In genomic region chr16:57464523-57464922, GRCh38 we compare ENCODE assay signal across 24 cellular contexts. TPM values are rescaled to one million over a fixed set of nuclear protein-coding genes. Genes with fewer than 3 reads are reported as not detected.
DNase-seq lines count a peak whose midpoint lies in the region; ATAC-seq and TF ChIP-seq lines count a peak whose summit lies in the region.
"Had no signal": no experiment of that assay in that cellular context is flagged by ENCODE, and none has a peak within 500 bp of the region (broad histone marks: within the 10 kb centered on the region; RNA-seq: fewer than 3 reads in every experiment).

No MANE protein-coding gene starts in this region.

- H3K4me3 ChIP-seq in left lung: no peak overlapping the region
- no peak overlapping the region for H3K4me3 ChIP-seq in osteoblast (ENCODE audit: insufficient read depth, low read length)
- H3K4me3 ChIP-seq: breast epithelium, uterus had no signal

- H3K27ac Mint-ChIP-seq in activated naive CD4-positive, alpha-beta T cell treated with anti-CD3 and anti-CD28 coated beads, Interleukin-2, amount 50 U/mL, for 24 hours: peak overlapping the region; percentile 47
- peak overlapping the region in 1 of 2 donors; percentile 72 for H3K27ac Mint-ChIP-seq in activated naive CD4-positive, alpha-beta T cell treated with anti-CD3 and anti-CD28 coated beads, Interleukin-2, amount 50 U/mL, for 72 hours
- H3K27ac Mint-ChIP-seq in WTC11 (no peak overlapping the region), type B pancreatic cell (no peak overlapping the region)
- H3K27ac Mint-ChIP-seq: dendritic cell treated with granulocyte-macrophage colony-stimulating factor and Interleukin-4, amounts not matched to agents 40 ng/mL and 50 ng/mL, for 4 days had no signal

- H3K79me2 ChIP-seq in osteoblast (ENCODE audit: insufficient read depth, low read length): peaks cover 41% of the 10 kb centered on the region

- H3K4me2 ChIP-seq in osteoblast (ENCODE audit: insufficient read depth, low read length): no peak overlapping the region

- H3K27me3 ChIP-seq in left lung: no peaks in the 10 kb centered on the region
- H3K27me3 ChIP-seq in osteoblast (ENCODE audit: insufficient read depth, low read length): no peaks in the 10 kb centered on the region
- H3K27me3 ChIP-seq: breast epithelium, uterus had no signal

- H3K4me3 Mint-ChIP-seq in activated naive CD4-positive, alpha-beta T cell treated with anti-CD3 and anti-CD28 coated beads, Interleukin-2, amount 50 U/mL, for 24 hours: peak overlapping the region; percentile 99
- H3K4me3 Mint-ChIP-seq in WTC11: peak overlapping the region; percentile 100; the same call in 1 of the 2 replicates
- H3K4me3 Mint-ChIP-seq in type B pancreatic cell: peak overlapping the region; percentile 100
- H3K4me3 Mint-ChIP-seq: dendritic cell treated with granulocyte-macrophage colony-stimulating factor and Interleukin-4, amounts not matched to agents 40 ng/mL and 50 ng/mL, for 4 days had no signal

- H3K4me1 ChIP-seq in left lung (peaks cover 11 to 31% of the 10 kb centered on the region in 2 donors), osteoblast (ENCODE audit: insufficient read depth, low read length) (peaks cover 12% of the 10 kb centered on the region)

- peaks cover 0 to 68% of the 10 kb centered on the region in 2 donors for H3K36me3 ChIP-seq in left lung
- H3K36me3 ChIP-seq in osteoblast (ENCODE audit: insufficient read depth, low read length): peaks cover 63% of the 10 kb centered on the region
- H3K36me3 ChIP-seq: uterus had no signal

- H3K36me3 Mint-ChIP-seq in activated naive CD4-positive, alpha-beta T cell treated with anti-CD3 and anti-CD28 coated beads, Interleukin-2, amount 50 U/mL, for 24 hours: peaks cover 12% of the 10 kb centered on the region
- peaks cover 11 to 26% of the 10 kb centered on the region in 2 donors for H3K36me3 Mint-ChIP-seq in activated naive CD4-positive, alpha-beta T cell treated with anti-CD3 and anti-CD28 coated beads, Interleukin-2, amount 50 U/mL, for 72 hours
- peaks cover 62% of the 10 kb centered on the region for H3K36me3 Mint-ChIP-seq in WTC11
- H3K36me3 Mint-ChIP-seq in type B pancreatic cell: peaks cover 38% of the 10 kb centered on the region

- H2AFZ ChIP-seq in osteoblast (ENCODE audit: low read length): no peak overlapping the region

- H4K20me1 ChIP-seq in osteoblast (ENCODE audit: insufficient read depth, low read length): peaks cover 29% of the 10 kb centered on the region

- H3K27ac ChIP-seq in left lung (no peak overlapping the region), osteoblast (ENCODE audit: low read depth, low read length) (no peak overlapping the region)
- H3K27ac ChIP-seq: breast epithelium, C4-2B, uterus had no signal

- POLR2A ChIA-PET in WTC11 (lab: Charles Lee): interaction anchor here (0.5 kb wide), 1 partner anchor 19 kb away, joined by 3 read pairs; no protein-coding TSS in a partner anchor

- H3K27me3 Mint-ChIP-seq in activated naive CD4-positive, alpha-beta T cell treated with anti-CD3 and anti-CD28 coated beads, Interleukin-2, amount 50 U/mL, for 24 hours: no peaks in the 10 kb centered on the region
- H3K27me3 Mint-ChIP-seq in WTC11 (ENCODE audit: low read depth): no peaks in the 10 kb centered on the region
- no peaks in the 10 kb centered on the region for H3K27me3 Mint-ChIP-seq in type B pancreatic cell
- H3K27me3 Mint-ChIP-seq: dendritic cell treated with granulocyte-macrophage colony-stimulating factor and Interleukin-4, amounts not matched to agents 40 ng/mL and 50 ng/mL, for 4 days; naive B cell had no signal

- ATAC-seq in activated naive CD4-positive, alpha-beta T cell treated with anti-CD3 and anti-CD28 coated beads, Interleukin-2, amount 50 U/mL, for 72 hours: no peak
- ATAC-seq in WTC11: no peak
- ATAC-seq in left lung: peak; percentile 50
- ATAC-seq: sciatic nerve had no signal

- H3K9me3 ChIP-seq in left lung (no peaks in the 10 kb centered on the region), osteoblast (ENCODE audit: low read depth, low read length) (no peaks in the 10 kb centered on the region)
- H3K9me3 ChIP-seq: breast epithelium, uterus had no signal

- no peak for TF ChIP-seq CTCF in WTC11 (IDR thresholded peaks at IDR 0.05)
- TF ChIP-seq CTCF in left lung (IDR thresholded peaks at IDR 0.05): no peak
- no peak for TF ChIP-seq CTCF in type B pancreatic cell (conservative IDR thresholded peaks at IDR 0.05)
- no peak for TF ChIP-seq CTCF in osteoblast (IDR thresholded peaks at IDR 0.05; ENCODE audit: extremely low read depth, low read depth, low read length)
- no peak for TF ChIP-seq CTCF in GM13976 (IDR thresholded peaks at IDR 0.05; ENCODE audit: borderline replicate concordance, control extremely low read depth, extremely low read depth, insufficient read depth, missing control alignments)

- intact Hi-C loops in left lung (cut with DNase I): loop anchor here in 1 of 2 donors (5.0 kb wide), 1 partner anchor 53 kb away; no protein-coding TSS in a partner anchor

- DNase-seq in activated naive CD4-positive, alpha-beta T cell treated with anti-CD3 and anti-CD28 coated beads, Interleukin-2, amount 50 U/mL, for 72 hours (ENCODE audit: low spot score in 2 of 2): no peak
- DNase-seq in WTC11 (ENCODE audit: low spot score) (no peak), left lung (no peak), type B pancreatic cell (ENCODE audit: extremely low spot score, unreplicated experiment) (no peak), NCI-H2081 treated with DMSO at 0.1 percent for 48 hours (lab: John Stamatoyannopoulos, UW) (no peak), osteoblast (ENCODE audit: insufficient read length, low spot score, missing footprints) (no peak), GM13976 (ENCODE audit: low spot score) (no peak)
- DNase-seq: activated CD4-positive, CD25-positive, alpha-beta regulatory T cell; glutamatergic neuron; H7; mesendoderm; naive B cell; NCI-H146; NCI-H526; posterior cingulate gyrus; stimulated activated CD8-positive, alpha-beta memory T cell treated with anti-CD3 and anti-CD28 coated beads, Interleukin-4, amount 100 ng/mL, for 48 hours; T1000; uterus had no signal

- CTCF ChIA-PET in WTC11 (lab: Charles Lee): interaction anchor here (3.5 to 5.1 kb wide), 2 partner anchors 18 to 55 kb away, joined by 36 to 71 read pairs; partner anchors contain the start of genes CIAPIN1 and COQ9

- in situ Hi-C loops in GM13976 (cut with MboI; ENCODE audit: low sequenced_read_pairs, unreplicated experiment): no loop called here

- H3K9me3 Mint-ChIP-seq in activated naive CD4-positive, alpha-beta T cell treated with anti-CD3 and anti-CD28 coated beads, Interleukin-2, amount 50 U/mL, for 24 hours: no peaks in the 10 kb centered on the region
- no peaks in the 10 kb centered on the region for H3K9me3 Mint-ChIP-seq in activated naive CD4-positive, alpha-beta T cell treated with anti-CD3 and anti-CD28 coated beads, Interleukin-2, amount 50 U/mL, for 72 hours
- no peaks in the 10 kb centered on the region for H3K9me3 Mint-ChIP-seq in WTC11
- H3K9me3 Mint-ChIP-seq in type B pancreatic cell: no peaks in the 10 kb centered on the region
- H3K9me3 Mint-ChIP-seq: dendritic cell treated with granulocyte-macrophage colony-stimulating factor and Interleukin-4, amounts not matched to agents 40 ng/mL and 50 ng/mL, for 4 days; naive B cell had no signal

- H3K4me1 Mint-ChIP-seq in activated naive CD4-positive, alpha-beta T cell treated with anti-CD3 and anti-CD28 coated beads, Interleukin-2, amount 50 U/mL, for 24 hours: peaks cover 25% of the 10 kb centered on the region
- peaks cover 4% of the 10 kb centered on the region for H3K4me1 Mint-ChIP-seq in WTC11
- peaks cover 16% of the 10 kb centered on the region for H3K4me1 Mint-ChIP-seq in type B pancreatic cell (ENCODE audit: unreplicated experiment)

RNA-seq across cellular contexts. Expression of gene POLR2C, which starts 2.0 kb away (rescaled TPM):
- total RNA-seq in activated naive CD4-positive, alpha-beta T cell treated with anti-CD3 and anti-CD28 coated beads, Interleukin-2, amount 50 U/mL, for 72 hours: 10 to 100 TPM; 64.3 to 65.3 TPM
- total RNA-seq in WTC11 (2021) (67.9 to 75.4 TPM (median 67.9 TPM) in 3 replicates), left lung (10 to 100 TPM; 76.5 to 85.2 TPM), type B pancreatic cell (ENCODE audit: low replicate concordance) (63.0 and 70.5 TPM in 2 replicates), osteoblast (95.2 and 97.8 TPM in 2 replicates)

RNA-seq across cellular contexts. Expression of gene COQ9, which starts 17.2 kb away (rescaled TPM):
- total RNA-seq in activated naive CD4-positive, alpha-beta T cell treated with anti-CD3 and anti-CD28 coated beads, Interleukin-2, amount 50 U/mL, for 72 hours: 10 to 100 TPM; 14.8 to 44.3 TPM
- total RNA-seq in WTC11 (2021) (39.2 to 40.2 TPM (median 39.8 TPM) in 3 replicates), left lung (10 to 100 TPM; 47.3 to 48.8 TPM), type B pancreatic cell (ENCODE audit: low replicate concordance) (73.1 and 96.0 TPM in 2 replicates), osteoblast (38.6 and 39.8 TPM in 2 replicates)

RNA-seq across cellular contexts. Expression of gene CIAPIN1, which starts 17.3 kb away (rescaled TPM):
- 10 to 100 TPM; 35.2 to 38.0 TPM for total RNA-seq in activated naive CD4-positive, alpha-beta T cell treated with anti-CD3 and anti-CD28 coated beads, Interleukin-2, amount 50 U/mL, for 72 hours
- 85.9 to 94.7 TPM (median 87.9 TPM) in 3 replicates for total RNA-seq in WTC11 (2021)
- total RNA-seq in left lung: 10 to 100 TPM; 48.6 to 51.5 TPM
- 68.2 and 73.7 TPM in 2 replicates for total RNA-seq in type B pancreatic cell (ENCODE audit: low replicate concordance)
- total RNA-seq in osteoblast: 39.8 and 45.1 TPM in 2 replicates

RNA-seq across cellular contexts. Expression of gene DOK4, which starts 21.8 kb away (rescaled TPM):
- 1 to 10 TPM; 7.1 to 7.7 TPM for total RNA-seq in activated naive CD4-positive, alpha-beta T cell treated with anti-CD3 and anti-CD28 coated beads, Interleukin-2, amount 50 U/mL, for 72 hours
- 21.8 to 25.0 TPM (median 21.9 TPM) in 3 replicates for total RNA-seq in WTC11 (2021)
- 100 to 1,000 TPM in 1 of 2 donors, 10 to 100 TPM in 1; 41.8 to 108 TPM for total RNA-seq in left lung
- total RNA-seq in type B pancreatic cell (ENCODE audit: low replicate concordance): 33.3 and 72.0 TPM in 2 replicates
- 27.1 and 29.0 TPM in 2 replicates for total RNA-seq in osteoblast

RNA-seq across cellular contexts. Expression of gene CCL17, which starts 60.0 kb away (rescaled TPM):
- not detected for total RNA-seq in activated naive CD4-positive, alpha-beta T cell treated with anti-CD3 and anti-CD28 coated beads, Interleukin-2, amount 50 U/mL, for 72 hours
- total RNA-seq in WTC11 (2021) (not detected in 3 replicates), left lung (1 to 10 TPM; 1.1 to 6.4 TPM), type B pancreatic cell (ENCODE audit: low replicate concordance) (not detected in 2 replicates), osteoblast (not detected in 2 replicates)
- total RNA-seq: breast epithelium, G401, H7, sciatic nerve, uterus had no signal
